In genomic region chr18:48934708-48935432, GRCh38 we compare ENCODE assay signal across 8 cellular contexts. TPM values are rescaled to one million over a fixed set of nuclear protein-coding genes. Genes with fewer than 3 reads are reported as not detected.
DNase-seq lines count a peak whose midpoint lies in the region; ATAC-seq, FAIRE-seq and TF ChIP-seq lines count a peak whose summit lies in the region.

No MANE protein-coding gene starts in this region.

- CTCF ChIA-PET in Caco-2 (lab: Charles Lee), result no interaction called here
- CTCF ChIA-PET in K562 (lab: Yijun Ruan, JAX; ENCODE audit: low intra/inter-chr PET ratio), result no interaction called here

- peak overlapping the region; percentile 52 to 61 for H3K18ac ChIP-seq in mesenchymal stem cell (ENCODE audit: low read depth in 1 of 2, low read length in 2 of 2)

- H3K27me3 Mint-ChIP-seq in Caco-2 (ENCODE audit: insufficient read depth, unreplicated experiment), result no peaks in the 10 kb centered on the region

- no peaks in the 10 kb centered on the region for H3K9me3 ChIP-seq in Caco-2
- no peaks in the 10 kb centered on the region for H3K9me3 ChIP-seq in K562 (replicated peaks; ENCODE audit: control insufficient read depth, insufficient read depth, low read depth, low read length)
- H3K9me3 ChIP-seq in mesenchymal stem cell (ENCODE audit: control insufficient read depth, low read length), result no peaks in the 10 kb centered on the region

- H3K27ac ChIP-seq in K562 (ENCODE audit: extremely low read depth, low read depth, low read length) (peak overlapping the region; percentile 47), mesenchymal stem cell (ENCODE audit: low read length, poor library complexity, severe bottlenecking) (peak overlapping the region; percentile 24)

- H2AFZ ChIP-seq in K562 (ENCODE audit: low read depth, low read length) (peak overlapping the region; percentile 27), mesenchymal stem cell (ENCODE audit: low read depth, low read length) (no peak overlapping the region)

- H3K4me3 ChIP-seq in Caco-2 (ENCODE audit: low read depth, low read length) (no peak overlapping the region), K562 (no peak overlapping the region), mesenchymal stem cell (ENCODE audit: insufficient read depth in 1 of 2, low read depth in 1 of 2, low read length in 2 of 2) (peak overlapping the region in 1 of 2 experiments; percentile 63)

- no peak overlapping the region for H2BK5ac ChIP-seq in mesenchymal stem cell (ENCODE audit: low read depth, low read length, poor library complexity, severe bottlenecking)

- 53% methylated on average over 10 of the region's 14 CpGs for WGBS in K562 (ENCODE audit: insufficient coverage, low coverage, missing lambda C conversion rate)
- WGBS in mesenchymal stem cell, result 65% methylated on average over 14 of the region's 14 CpGs

- H3K36me3 ChIP-seq in Caco-2 (ENCODE audit: control insufficient read depth, insufficient read depth, low read length) (no peaks in the 10 kb centered on the region), K562 (ENCODE audit: control insufficient read depth, insufficient read depth, low read length) (no peaks in the 10 kb centered on the region), mesenchymal stem cell (ENCODE audit: control insufficient read depth in 1 of 2, insufficient read depth in 2 of 2, low read depth in 1 of 2, low read length in 2 of 2) (peaks cover 32 to 43% of the 10 kb centered on the region in 2 experiments)

- no peak for FAIRE-seq in K562 (lab: Jason Lieb, UNC)

- TF ChIP-seq RAD21 in K562 (CRISPR knock-in tag; conservative IDR thresholded peaks at IDR 0.05 in 1 of 2, IDR thresholded peaks at IDR 0.05 in 1 of 2), result no peak

- H3K14ac ChIP-seq in mesenchymal stem cell (ENCODE audit: low read length in 2 of 2), result no peak overlapping the region

- H3K36me3 Mint-ChIP-seq in Caco-2 (ENCODE audit: insufficient read depth, unreplicated experiment), result peaks cover 19% of the 10 kb centered on the region

- TF ChIP-seq POLR2A in K562 (conservative IDR thresholded peaks at IDR 0.05), result no peak

- TF ChIP-seq CTCF in Caco-2 (IDR thresholded peaks at IDR 0.05; ENCODE audit: insufficient read depth in 1 of 2, low read depth in 1 of 2, low read length in 1 of 2, severe bottlenecking in 1 of 2, unreplicated experiment in 1 of 2) (no peak), GM20000 (IDR thresholded peaks at IDR 0.05; ENCODE audit: extremely low read depth, missing control alignments) (no peak), K562 (IDR thresholded peaks at IDR 0.05 in 2 of 3, conservative IDR thresholded peaks at IDR 0.05 in 1 of 3; ENCODE audit: insufficient read depth in 2 of 3, low read depth in 1 of 3, low read length in 3 of 3) (no peak)

- peak overlapping the region; percentile 64 for H2AK5ac ChIP-seq in mesenchymal stem cell (ENCODE audit: low read length, severe bottlenecking)

- no peaks in the 10 kb centered on the region for H4K20me1 ChIP-seq in K562 (replicated peaks; ENCODE audit: control insufficient read depth, insufficient read depth, low read length)

- no peak for ATAC-seq in K562

- no peak overlapping the region for H3K23ac ChIP-seq in mesenchymal stem cell (ENCODE audit: low read length in 2 of 2)

- peak overlapping the region in 1 of 2 experiments; percentile 57 for H3K4ac ChIP-seq in mesenchymal stem cell (ENCODE audit: low read depth in 1 of 2, low read length in 2 of 2)

- no TSS peak for BruUV-seq in Caco-2 (replicated peaks; lab: Mats Ljungman, UMichigan)
- no TSS peak for BruUV-seq in K562 (replicated peaks; lab: Mats Ljungman, UMichigan)

- no peaks in the 10 kb centered on the region for H3K79me2 ChIP-seq in K562 (ENCODE audit: control insufficient read depth, insufficient read depth, low read length)

- no peaks in the 10 kb centered on the region for H3K9me1 ChIP-seq in K562 (ENCODE audit: control insufficient read depth, insufficient read depth, low read length)

- intact Hi-C loops in Caco-2 (cut with micrococcal nuclease; ENCODE audit: unreplicated experiment), result no loop called here
- intact Hi-C loops in K562 (cut with micrococcal nuclease), result no loop called here

- no peak overlapping the region for H4K91ac ChIP-seq in mesenchymal stem cell (ENCODE audit: low read length)

- H3K4me1 ChIP-seq in Caco-2, result peaks cover 43% of the 10 kb centered on the region
- peaks cover 46 to 54% of the 10 kb centered on the region in 2 experiments for H3K4me1 ChIP-seq in K562 (replicated peaks in 1 of 2; ENCODE audit: control insufficient read depth in 2 of 2, insufficient read depth in 2 of 2, low read length in 2 of 2)
- peaks cover 68% of the 10 kb centered on the region for H3K4me1 ChIP-seq in mesenchymal stem cell (ENCODE audit: control insufficient read depth, insufficient read depth, low read depth, low read length)

- H3K27me3 ChIP-seq in Caco-2 (replicated peaks; ENCODE audit: control insufficient read depth, insufficient read depth, low read length), result no peaks in the 10 kb centered on the region
- H3K27me3 ChIP-seq in K562 (ENCODE audit: control insufficient read depth in 2 of 2, insufficient read depth in 2 of 2, low read length in 2 of 2), result no peaks in the 10 kb centered on the region
- no peaks in the 10 kb centered on the region for H3K27me3 ChIP-seq in mesenchymal stem cell (ENCODE audit: control insufficient read depth in 1 of 2, insufficient read depth in 1 of 2, low read length in 2 of 2)

- H3K4me2 ChIP-seq in K562 (ENCODE audit: insufficient read depth, low read length), result no peak overlapping the region; the same call in 1 of the 2 replicates
- H3K4me2 ChIP-seq in mesenchymal stem cell (ENCODE audit: low read length, poor library complexity, severe bottlenecking), result no peak overlapping the region

- no peak overlapping the region for H4K8ac ChIP-seq in mesenchymal stem cell (ENCODE audit: low read length)

- peaks cover 24% of the 10 kb centered on the region for H3K4me1 Mint-ChIP-seq in Caco-2 (ENCODE audit: low read depth, unreplicated experiment)

- TF ChIP-seq EP300 in K562 (IDR thresholded peaks at IDR 0.05; ENCODE audit: low read length), result no peak

- DNase-seq in Caco-2 (no peak), GM20000 (ENCODE audit: low spot score) (peak; percentile 60), Kasumi-1 (lab: John Stamatoyannopoulos, UW) (peak; percentile 48 to 75), K562 (ENCODE audit: extremely low read depth in 1 of 4, low spot score in 3 of 4) (no peak), mesenchymal stem cell (peak; percentile 35), NCI-H2227 (lab: John Stamatoyannopoulos, UW; ENCODE audit: unreplicated experiment) (no peak), NCI-H1436 (lab: John Stamatoyannopoulos, UW) (no peak)
- DNase-seq in activated CD8-positive, alpha-beta memory T cell treated with anti-CD3 and anti-CD28 coated beads for 24 hours, result no peak

- no peak overlapping the region for H2BK15ac ChIP-seq in mesenchymal stem cell (ENCODE audit: low read depth, poor library complexity, severe bottlenecking)

- no peak overlapping the region for H2BK120ac ChIP-seq in mesenchymal stem cell (ENCODE audit: low read depth, low read length)

- peak overlapping the region; percentile 45 for H3K27ac Mint-ChIP-seq in Caco-2 (ENCODE audit: unreplicated experiment)

- H2BK12ac ChIP-seq in mesenchymal stem cell (ENCODE audit: low read length in 2 of 2), result peak overlapping the region in 1 of 2 experiments; percentile 77

- in situ Hi-C loops in K562 (cut with MboI), result no loop called here

- POLR2A ChIA-PET in Caco-2 (lab: Charles Lee) (no interaction called here), K562 (lab: Yijun Ruan, JAX) (interaction anchor here (0.8 to 1.0 kb wide), 2 partner anchors 14 to 621 kb away, joined by 3 to 9 read pairs; no protein-coding TSS in a partner anchor)

- H3K9me3 Mint-ChIP-seq in Caco-2 (ENCODE audit: unreplicated experiment), result no peaks in the 10 kb centered on the region

- no peak overlapping the region for H3K4me3 Mint-ChIP-seq in Caco-2 (ENCODE audit: unreplicated experiment)

- H3K79me1 ChIP-seq in mesenchymal stem cell (replicated peaks; ENCODE audit: low read length, poor library complexity, severe bottlenecking), result no peaks in the 10 kb centered on the region

- H3K9ac ChIP-seq in K562 (ENCODE audit: insufficient read depth in 1 of 2, low read depth in 2 of 2, low read length in 2 of 2) (peak overlapping the region; percentile 28 to 53; a peak in 2 of 4 replicates), mesenchymal stem cell (ENCODE audit: low read length) (peak overlapping the region; percentile 74)

TF ChIP-seq in K562, 482 proteins besides CTCF, POLR2A, EP300 and RAD21 (continues in another document):
- TF ChIP-seq CEBPB (tag; IDR thresholded peaks at IDR 0.05) (peak; percentile 75), DMBX1 (CRISPR knock-in tag; IDR thresholded peaks at IDR 0.05; ENCODE audit: borderline replicate concordance) (peak; percentile 35; the same call in 1 of the 2 replicates)

RNA-seq across cellular contexts. Expression of gene SMAD7, which starts 15.9 kb away (rescaled TPM):
- total RNA-seq in Caco-2 (2022), result 9.3 and 9.5 TPM in 2 replicates
- 2.6 and 6.2 TPM in 2 replicates for total RNA-seq in K562 (2011; cell fraction: chromatin; rRNA removed; ENCODE audit: low replicate concordance)
- 3.9 and 7.0 TPM in 2 replicates for total RNA-seq in K562 (2011; cell fraction: nucleolus; rRNA removed)
- total RNA-seq in K562 (2011; cell fraction: nucleoplasm; rRNA removed), result 3.3 and 4.1 TPM in 2 replicates
- total RNA-seq in K562 (2014; rRNA removed), result 2.9 and 3.0 TPM in 2 replicates
- total RNA-seq in K562 (2014; rRNA removed; fragmentation: Illumina TruSeq; extraction: Trizol), result 1.1 and 1.3 TPM in 2 replicates
- 0.90 and 0.94 TPM in 2 replicates for total RNA-seq in K562 (2015; rRNA removed; fragmentation: Illumina TruSeq; extraction: Trizol)
- total RNA-seq in K562 (2021), result 2.1 and 2.5 TPM in 2 replicates
- polyA plus RNA-seq in K562 (2011; rRNA removed), result 1.8 TPM in 2 replicates
- 3.3 and 3.7 TPM in 2 replicates for polyA plus RNA-seq in K562 (2011; cell fraction: cytosol; rRNA removed)
- polyA plus RNA-seq in K562 (2011; cell fraction: nucleus; rRNA removed), result 4.6 and 5.7 TPM in 2 replicates
- polyA plus RNA-seq in K562 (2012), result 1.7 and 4.1 TPM in 2 replicates
- 1.4 and 1.6 TPM in 2 replicates for polyA plus RNA-seq in K562 (2014; fragmentation: Illumina TruSeq; extraction: Trizol)
- under 1 TPM; 0.13 to 0.23 TPM for polyA plus RNA-seq in K562 (2014; fragmentation: Nextera tagmentation; extraction: Ambion mirVana)
- polyA plus RNA-seq in K562 (2014; rRNA removed), result 1.8 and 2.9 TPM in 2 replicates
- polyA minus RNA-seq in K562 (2011; rRNA and poly(A)+ RNA removed), result 3.4 and 3.7 TPM in 2 replicates
- polyA minus RNA-seq in K562 (2011; cell fraction: cytosol; rRNA and poly(A)+ RNA removed), result 2.0 and 4.6 TPM in 2 replicates
- 3.8 and 4.7 TPM in 2 replicates for polyA minus RNA-seq in K562 (2011; cell fraction: nucleus; rRNA and poly(A)+ RNA removed)
- polyA plus RNA-seq in mesenchymal stem cell (2013, experiment 1 of 2), result 9.6 TPM
- polyA plus RNA-seq in mesenchymal stem cell (2013, experiment 2 of 2), result 9.9 TPM

Comparison
In these comparisons a context has a peak if more than half of its experiments do, and no peak if none do; other contexts are left out.
1. DNase-seq: peak in GM20000 (single experiment), Kasumi-1 (2 of 2) and mesenchymal stem cell (single experiment); none in Caco-2 (0 of 2), K562 (0 of 4), NCI-H2227 (single experiment), NCI-H1436 (single experiment) and activated CD8-positive, alpha-beta memory T cell treated with anti-CD3 and anti-CD28 coated beads for 24 hours (single experiment).